Comparison of ENCODE assay signal across 1 cellular context in the genomic region with DNA sequence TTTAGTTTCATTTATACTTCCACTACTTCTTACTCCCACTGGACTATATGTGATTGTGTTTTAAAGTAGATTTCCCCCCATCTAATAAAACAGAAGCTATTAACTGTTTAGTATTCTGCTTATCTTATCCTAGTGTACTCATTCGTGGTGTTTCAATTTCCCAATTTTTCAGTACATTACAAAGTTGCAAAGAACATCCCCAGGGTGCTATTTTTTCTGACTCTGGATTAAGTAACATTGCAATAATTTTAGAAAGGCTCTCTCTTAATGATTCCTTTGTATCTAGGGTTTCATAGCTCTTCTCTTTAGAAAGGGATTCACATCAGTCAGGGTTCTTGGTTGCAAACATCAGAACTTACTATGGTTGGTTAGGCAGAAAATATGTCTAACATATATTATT.
TF ChIP-seq lines count a peak whose summit lies in the region.

No MANE protein-coding gene starts in this region.

TF ChIP-seq in IMR-90, 13 proteins besides CTCF, POLR2A, EP300 and RAD21:
- TF ChIP-seq CEBPB (IDR thresholded peaks at IDR 0.05; ENCODE audit: low read depth, low read length) (no peak), RCOR1 (IDR thresholded peaks at IDR 0.05; ENCODE audit: insufficient replicate concordance, low read length) (no peak), BHLHE40 (IDR thresholded peaks at IDR 0.05; ENCODE audit: low read depth, low read length) (no peak), NFE2L2 (IDR thresholded peaks at IDR 0.05; ENCODE audit: low read depth, low read length) (no peak), SMC3 (IDR thresholded peaks at IDR 0.05; ENCODE audit: low read depth, low read length) (no peak)
- TF ChIP-seq, protein P1, sequence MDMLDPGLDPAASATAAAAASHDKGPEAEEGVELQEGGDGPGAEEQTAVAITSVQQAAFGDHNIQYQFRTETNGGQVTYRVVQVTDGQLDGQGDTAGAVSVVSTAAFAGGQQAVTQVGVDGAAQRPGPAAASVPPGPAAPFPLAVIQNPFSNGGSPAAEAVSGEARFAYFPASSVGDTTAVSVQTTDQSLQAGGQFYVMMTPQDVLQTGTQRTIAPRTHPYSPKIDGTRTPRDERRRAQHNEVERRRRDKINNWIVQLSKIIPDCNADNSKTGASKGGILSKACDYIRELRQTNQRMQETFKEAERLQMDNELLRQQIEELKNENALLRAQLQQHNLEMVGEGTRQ (IDR thresholded peaks at IDR 0.05; ENCODE audit: low read depth, low read length), result no peak
